ENCODE assay signal across 8 cellular contexts in the genomic region with DNA sequence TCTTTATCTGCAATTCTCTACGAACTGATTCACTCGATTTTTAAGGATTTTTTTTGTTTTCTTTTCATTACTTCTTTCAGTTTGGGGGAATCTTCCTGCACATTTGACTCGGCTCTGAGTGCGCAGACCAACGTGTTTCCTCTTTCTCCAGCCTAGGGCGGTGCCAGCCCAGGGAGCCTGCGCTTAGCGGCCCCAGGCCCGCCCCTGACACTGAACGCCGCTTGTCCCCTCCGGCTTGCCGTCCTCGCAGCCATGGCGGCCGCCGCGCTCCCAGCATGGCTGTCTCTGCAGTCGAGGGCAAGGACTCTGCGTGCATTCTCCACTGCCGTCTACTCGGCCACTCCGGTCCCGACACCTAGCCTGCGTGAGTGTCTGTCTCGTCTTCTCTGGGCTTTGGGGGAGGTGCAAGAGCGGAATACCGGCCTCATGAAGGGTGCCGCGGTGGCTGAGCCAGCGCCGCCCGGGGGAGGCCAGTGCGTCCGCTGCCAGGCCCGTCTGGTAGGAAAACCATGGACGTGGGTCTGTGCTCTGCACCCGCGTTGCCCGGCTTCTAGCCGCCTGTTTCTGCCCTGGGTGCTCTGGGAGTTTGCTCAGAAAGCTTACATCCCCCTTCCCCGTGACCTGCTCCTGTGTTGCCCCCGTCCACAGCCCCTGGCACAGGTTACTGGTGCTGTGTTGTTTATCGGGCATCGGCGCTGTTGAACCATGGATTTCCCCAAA. TPM values are rescaled to one million over a fixed set of nuclear protein-coding genes. Genes with fewer than 3 reads are reported as not detected.
A peak's percentile ranks its signal among the peaks of the same experiment; 100 is the strongest.
DNase-seq lines count a peak whose midpoint lies in the region; ATAC-seq and TF ChIP-seq lines count a peak whose summit lies in the region.

A gene (plus strand): TSS at position 241 of the 720 bp plus-strand sequence. CDS start 12 bp downstream, at position 253.

- intact Hi-C loops in lower leg skin (cut with DNase I; ENCODE audit: low total_unique reads), result no loop called here

- ATAC-seq in GM19351 (IDR thresholded peaks at IDR 0.05; ENCODE audit: unreplicated experiment) (peak; percentile 95), HG03520 (IDR thresholded peaks at IDR 0.05; ENCODE audit: unreplicated experiment) (peak; percentile 96)

- peak within 1 kb of the TSS; percentile 87 for H3K4me3 ChIP-seq in lower leg skin (ENCODE audit: low read depth, poor library complexity, severe bottlenecking)

- DNase-seq in CD1c-positive myeloid dendritic cell (ENCODE audit: extremely low spot score) (peak; percentile 93), NCI-H774 (lab: John Stamatoyannopoulos, UW) (peak; percentile 87), dermis microvascular lymphatic vessel endothelial cell (ENCODE audit: low read depth in 2 of 2) (peak; percentile 84 to 95), lower leg skin (ENCODE audit: low spot score in 2 of 2) (peak; percentile 86 to 98)
- DNase-seq in activated CD4-positive, alpha-beta T cell treated with anti-CD3 and anti-CD28 coated beads, Interleukin-2, amount 50 U/mL, for 48 hours, result peak; percentile 90 to 92
- peak; percentile 86 to 89 for DNase-seq in stimulated activated CD4-positive, alpha-beta T cell treated with anti-CD3 and anti-CD28 coated beads, Interleukin-4, amount 100 ng/mL, for 4 hours

- no peak for TF ChIP-seq POLR2A in lower leg skin (IDR thresholded peaks at IDR 0.05)

- TF ChIP-seq CTCF in lower leg skin (IDR thresholded peaks at IDR 0.05), result no peak

- 0 to 1% methylated on average over 29 to 45 of the region's 46 CpGs for WGBS in lower leg skin, 2 donors

RNA-seq across cellular contexts. Expression of the gene that starts here (rescaled TPM):
- total RNA-seq in dermis microvascular lymphatic vessel endothelial cell (27.6 and 33.8 TPM in 2 replicates), lower leg skin (10 to 100 TPM; 25.1 to 60.9 (median 32.9) TPM)

Comparison
In these comparisons a context has a peak if more than half of its experiments do, and no peak if none do; other contexts are left out.
1. Peak in every context shown above with its lines: DNase-seq, ATAC-seq and H3K4me3 ChIP-seq.